1 cellular context compared by ENCODE assay signal in the genomic region with DNA sequence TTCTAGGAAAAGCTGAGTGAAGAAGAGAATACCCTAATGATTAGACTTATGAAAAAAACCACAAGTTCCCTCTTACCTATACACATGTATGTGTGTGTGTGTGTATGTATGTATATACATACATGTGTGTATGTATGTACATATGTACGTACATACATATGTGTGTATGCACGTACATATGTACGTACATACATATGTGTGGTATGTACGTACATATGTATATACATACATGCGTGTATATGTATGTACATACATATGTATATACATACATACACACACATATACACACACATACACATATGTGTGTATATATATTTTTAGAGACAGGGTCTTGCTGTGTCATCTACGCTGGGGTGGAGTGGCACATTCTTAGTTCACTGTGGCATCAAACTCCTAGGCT.
TF ChIP-seq lines count a peak whose summit lies in the region.

No MANE protein-coding gene starts in this region.

TF ChIP-seq in K562, 482 proteins besides CTCF, POLR2A, EP300 and RAD21 (continued from another document and continues in another):
- TF ChIP-seq, protein P1, sequence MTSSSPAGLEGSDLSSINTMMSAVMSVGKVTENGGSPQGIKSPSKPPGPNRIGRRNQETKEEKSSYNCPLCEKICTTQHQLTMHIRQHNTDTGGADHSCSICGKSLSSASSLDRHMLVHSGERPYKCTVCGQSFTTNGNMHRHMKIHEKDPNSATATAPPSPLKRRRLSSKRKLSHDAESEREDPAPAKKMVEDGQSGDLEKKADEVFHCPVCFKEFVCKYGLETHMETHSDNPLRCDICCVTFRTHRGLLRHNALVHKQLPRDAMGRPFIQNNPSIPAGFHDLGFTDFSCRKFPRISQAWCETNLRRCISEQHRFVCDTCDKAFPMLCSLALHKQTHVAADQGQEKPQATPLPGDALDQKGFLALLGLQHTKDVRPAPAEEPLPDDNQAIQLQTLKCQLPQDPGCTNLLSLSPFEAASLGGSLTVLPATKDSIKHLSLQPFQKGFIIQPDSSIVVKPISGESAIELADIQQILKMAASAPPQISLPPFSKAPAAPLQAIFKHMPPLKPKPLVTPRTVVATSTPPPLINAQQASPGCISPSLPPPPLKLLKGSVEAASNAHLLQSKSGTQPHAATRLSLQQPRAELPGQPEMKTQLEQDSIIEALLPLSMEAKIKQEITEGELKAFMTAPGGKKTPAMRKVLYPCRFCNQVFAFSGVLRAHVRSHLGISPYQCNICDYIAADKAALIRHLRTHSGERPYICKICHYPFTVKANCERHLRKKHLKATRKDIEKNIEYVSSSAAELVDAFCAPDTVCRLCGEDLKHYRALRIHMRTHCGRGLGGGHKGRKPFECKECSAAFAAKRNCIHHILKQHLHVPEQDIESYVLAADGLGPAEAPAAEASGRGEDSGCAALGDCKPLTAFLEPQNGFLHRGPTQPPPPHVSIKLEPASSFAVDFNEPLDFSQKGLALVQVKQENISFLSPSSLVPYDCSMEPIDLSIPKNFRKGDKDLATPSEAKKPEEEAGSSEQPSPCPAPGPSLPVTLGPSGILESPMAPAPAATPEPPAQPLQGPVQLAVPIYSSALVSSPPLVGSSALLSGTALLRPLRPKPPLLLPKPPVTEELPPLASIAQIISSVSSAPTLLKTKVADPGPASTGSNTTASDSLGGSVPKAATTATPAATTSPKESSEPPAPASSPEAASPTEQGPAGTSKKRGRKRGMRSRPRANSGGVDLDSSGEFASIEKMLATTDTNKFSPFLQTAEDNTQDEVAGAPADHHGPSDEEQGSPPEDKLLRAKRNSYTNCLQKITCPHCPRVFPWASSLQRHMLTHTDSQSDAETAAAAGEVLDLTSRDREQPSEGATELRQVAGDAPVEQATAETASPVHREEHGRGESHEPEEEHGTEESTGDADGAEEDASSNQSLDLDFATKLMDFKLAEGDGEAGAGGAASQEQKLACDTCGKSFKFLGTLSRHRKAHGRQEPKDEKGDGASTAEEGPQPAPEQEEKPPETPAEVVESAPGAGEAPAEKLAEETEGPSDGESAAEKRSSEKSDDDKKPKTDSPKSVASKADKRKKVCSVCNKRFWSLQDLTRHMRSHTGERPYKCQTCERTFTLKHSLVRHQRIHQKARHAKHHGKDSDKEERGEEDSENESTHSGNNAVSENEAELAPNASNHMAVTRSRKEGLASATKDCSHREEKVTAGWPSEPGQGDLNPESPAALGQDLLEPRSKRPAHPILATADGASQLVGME (CRISPR knock-in tag; IDR thresholded peaks at IDR 0.05), result peak; percentile 73; the same call in 1 of the 2 replicates
- TF ChIP-seq PHF20 (IDR thresholded peaks at IDR 0.05; ENCODE audit: partially characterized antibody) (peak; percentile 41), HDAC2 (IDR thresholded peaks at IDR 0.05) (no peak), SMARCB1 (IDR thresholded peaks at IDR 0.05; ENCODE audit: insufficient read length, low read depth) (no peak), NRF1 (conservative IDR thresholded peaks at IDR 0.05 in 1 of 2, IDR thresholded peaks at IDR 0.05 in 1 of 2) (no peak), PPARD (CRISPR knock-in tag; IDR thresholded peaks at IDR 0.05) (peak; percentile 70; the same call in 1 of the 2 replicates), ATF1 (CRISPR knock-in tag; IDR thresholded peaks at IDR 0.05) (no peak), ATF1 (tag; IDR thresholded peaks at IDR 0.05) (no peak), ADNP (tag; IDR thresholded peaks at IDR 0.05) (no peak), HSF4 (CRISPR knock-in tag; IDR thresholded peaks at IDR 0.05; ENCODE audit: borderline replicate concordance) (no peak), ZNF79 (CRISPR knock-in tag; IDR thresholded peaks at IDR 0.05; ENCODE audit: low read depth) (no peak), SOX6 (IDR thresholded peaks at IDR 0.05) (no peak), NCOA4 (IDR thresholded peaks at IDR 0.05; ENCODE audit: partially characterized antibody) (no peak), MCM2 (IDR thresholded peaks at IDR 0.05; ENCODE audit: low read depth) (no peak), TEAD2 (tag; IDR thresholded peaks at IDR 0.05) (no peak)
- TF ChIP-seq, protein P2, sequence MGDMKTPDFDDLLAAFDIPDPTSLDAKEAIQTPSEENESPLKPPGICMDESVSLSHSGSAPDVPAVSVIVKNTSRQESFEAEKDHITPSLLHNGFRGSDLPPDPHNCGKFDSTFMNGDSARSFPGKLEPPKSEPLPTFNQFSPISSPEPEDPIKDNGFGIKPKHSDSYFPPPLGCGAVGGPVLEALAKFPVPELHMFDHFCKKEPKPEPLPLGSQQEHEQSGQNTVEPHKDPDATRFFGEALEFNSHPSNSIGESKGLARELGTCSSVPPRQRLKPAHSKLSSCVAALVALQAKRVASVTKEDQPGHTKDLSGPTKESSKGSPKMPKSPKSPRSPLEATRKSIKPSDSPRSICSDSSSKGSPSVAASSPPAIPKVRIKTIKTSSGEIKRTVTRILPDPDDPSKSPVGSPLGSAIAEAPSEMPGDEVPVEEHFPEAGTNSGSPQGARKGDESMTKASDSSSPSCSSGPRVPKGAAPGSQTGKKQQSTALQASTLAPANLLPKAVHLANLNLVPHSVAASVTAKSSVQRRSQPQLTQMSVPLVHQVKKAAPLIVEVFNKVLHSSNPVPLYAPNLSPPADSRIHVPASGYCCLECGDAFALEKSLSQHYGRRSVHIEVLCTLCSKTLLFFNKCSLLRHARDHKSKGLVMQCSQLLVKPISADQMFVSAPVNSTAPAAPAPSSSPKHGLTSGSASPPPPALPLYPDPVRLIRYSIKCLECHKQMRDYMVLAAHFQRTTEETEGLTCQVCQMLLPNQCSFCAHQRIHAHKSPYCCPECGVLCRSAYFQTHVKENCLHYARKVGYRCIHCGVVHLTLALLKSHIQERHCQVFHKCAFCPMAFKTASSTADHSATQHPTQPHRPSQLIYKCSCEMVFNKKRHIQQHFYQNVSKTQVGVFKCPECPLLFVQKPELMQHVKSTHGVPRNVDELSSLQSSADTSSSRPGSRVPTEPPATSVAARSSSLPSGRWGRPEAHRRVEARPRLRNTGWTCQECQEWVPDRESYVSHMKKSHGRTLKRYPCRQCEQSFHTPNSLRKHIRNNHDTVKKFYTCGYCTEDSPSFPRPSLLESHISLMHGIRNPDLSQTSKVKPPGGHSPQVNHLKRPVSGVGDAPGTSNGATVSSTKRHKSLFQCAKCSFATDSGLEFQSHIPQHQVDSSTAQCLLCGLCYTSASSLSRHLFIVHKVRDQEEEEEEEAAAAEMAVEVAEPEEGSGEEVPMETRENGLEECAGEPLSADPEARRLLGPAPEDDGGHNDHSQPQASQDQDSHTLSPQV (IDR thresholded peaks at IDR 0.05), result no peak
- TF ChIP-seq, protein P3, sequence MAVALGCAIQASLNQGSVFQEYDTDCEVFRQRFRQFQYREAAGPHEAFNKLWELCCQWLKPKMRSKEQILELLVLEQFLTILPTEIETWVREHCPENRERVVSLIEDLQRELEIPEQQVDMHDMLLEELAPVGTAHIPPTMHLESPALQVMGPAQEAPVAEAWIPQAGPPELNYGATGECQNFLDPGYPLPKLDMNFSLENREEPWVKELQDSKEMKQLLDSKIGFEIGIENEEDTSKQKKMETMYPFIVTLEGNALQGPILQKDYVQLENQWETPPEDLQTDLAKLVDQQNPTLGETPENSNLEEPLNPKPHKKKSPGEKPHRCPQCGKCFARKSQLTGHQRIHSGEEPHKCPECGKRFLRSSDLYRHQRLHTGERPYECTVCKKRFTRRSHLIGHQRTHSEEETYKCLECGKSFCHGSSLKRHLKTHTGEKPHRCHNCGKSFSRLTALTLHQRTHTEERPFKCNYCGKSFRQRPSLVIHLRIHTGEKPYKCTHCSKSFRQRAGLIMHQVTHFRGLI (CRISPR knock-in tag; IDR thresholded peaks at IDR 0.05), result peak; percentile 54; the same call in 1 of the 2 replicates
- TF ChIP-seq, protein P4, sequence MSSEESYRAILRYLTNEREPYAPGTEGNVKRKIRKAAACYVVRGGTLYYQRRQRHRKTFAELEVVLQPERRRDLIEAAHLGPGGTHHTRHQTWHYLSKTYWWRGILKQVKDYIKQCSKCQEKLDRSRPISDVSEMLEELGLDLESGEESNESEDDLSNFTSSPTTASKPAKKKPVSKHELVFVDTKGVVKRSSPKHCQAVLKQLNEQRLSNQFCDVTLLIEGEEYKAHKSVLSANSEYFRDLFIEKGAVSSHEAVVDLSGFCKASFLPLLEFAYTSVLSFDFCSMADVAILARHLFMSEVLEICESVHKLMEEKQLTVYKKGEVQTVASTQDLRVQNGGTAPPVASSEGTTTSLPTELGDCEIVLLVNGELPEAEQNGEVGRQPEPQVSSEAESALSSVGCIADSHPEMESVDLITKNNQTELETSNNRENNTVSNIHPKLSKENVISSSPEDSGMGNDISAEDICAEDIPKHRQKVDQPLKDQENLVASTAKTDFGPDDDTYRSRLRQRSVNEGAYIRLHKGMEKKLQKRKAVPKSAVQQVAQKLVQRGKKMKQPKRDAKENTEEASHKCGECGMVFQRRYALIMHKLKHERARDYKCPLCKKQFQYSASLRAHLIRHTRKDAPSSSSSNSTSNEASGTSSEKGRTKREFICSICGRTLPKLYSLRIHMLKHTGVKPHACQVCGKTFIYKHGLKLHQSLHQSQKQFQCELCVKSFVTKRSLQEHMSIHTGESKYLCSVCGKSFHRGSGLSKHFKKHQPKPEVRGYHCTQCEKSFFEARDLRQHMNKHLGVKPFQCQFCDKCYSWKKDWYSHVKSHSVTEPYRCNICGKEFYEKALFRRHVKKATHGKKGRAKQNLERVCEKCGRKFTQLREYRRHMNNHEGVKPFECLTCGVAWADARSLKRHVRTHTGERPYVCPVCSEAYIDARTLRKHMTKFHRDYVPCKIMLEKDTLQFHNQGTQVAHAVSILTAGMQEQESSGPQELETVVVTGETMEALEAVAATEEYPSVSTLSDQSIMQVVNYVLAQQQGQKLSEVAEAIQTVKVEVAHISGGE (CRISPR knock-in tag; IDR thresholded peaks at IDR 0.05), result peak in 1 of 3 experiments; percentile 73; a peak in 2 of 6 replicates
- TF ChIP-seq, protein P5, sequence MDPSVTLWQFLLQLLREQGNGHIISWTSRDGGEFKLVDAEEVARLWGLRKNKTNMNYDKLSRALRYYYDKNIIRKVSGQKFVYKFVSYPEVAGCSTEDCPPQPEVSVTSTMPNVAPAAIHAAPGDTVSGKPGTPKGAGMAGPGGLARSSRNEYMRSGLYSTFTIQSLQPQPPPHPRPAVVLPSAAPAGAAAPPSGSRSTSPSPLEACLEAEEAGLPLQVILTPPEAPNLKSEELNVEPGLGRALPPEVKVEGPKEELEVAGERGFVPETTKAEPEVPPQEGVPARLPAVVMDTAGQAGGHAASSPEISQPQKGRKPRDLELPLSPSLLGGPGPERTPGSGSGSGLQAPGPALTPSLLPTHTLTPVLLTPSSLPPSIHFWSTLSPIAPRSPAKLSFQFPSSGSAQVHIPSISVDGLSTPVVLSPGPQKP (CRISPR knock-in tag; IDR thresholded peaks at IDR 0.05), result no peak
- TF ChIP-seq, protein P6, sequence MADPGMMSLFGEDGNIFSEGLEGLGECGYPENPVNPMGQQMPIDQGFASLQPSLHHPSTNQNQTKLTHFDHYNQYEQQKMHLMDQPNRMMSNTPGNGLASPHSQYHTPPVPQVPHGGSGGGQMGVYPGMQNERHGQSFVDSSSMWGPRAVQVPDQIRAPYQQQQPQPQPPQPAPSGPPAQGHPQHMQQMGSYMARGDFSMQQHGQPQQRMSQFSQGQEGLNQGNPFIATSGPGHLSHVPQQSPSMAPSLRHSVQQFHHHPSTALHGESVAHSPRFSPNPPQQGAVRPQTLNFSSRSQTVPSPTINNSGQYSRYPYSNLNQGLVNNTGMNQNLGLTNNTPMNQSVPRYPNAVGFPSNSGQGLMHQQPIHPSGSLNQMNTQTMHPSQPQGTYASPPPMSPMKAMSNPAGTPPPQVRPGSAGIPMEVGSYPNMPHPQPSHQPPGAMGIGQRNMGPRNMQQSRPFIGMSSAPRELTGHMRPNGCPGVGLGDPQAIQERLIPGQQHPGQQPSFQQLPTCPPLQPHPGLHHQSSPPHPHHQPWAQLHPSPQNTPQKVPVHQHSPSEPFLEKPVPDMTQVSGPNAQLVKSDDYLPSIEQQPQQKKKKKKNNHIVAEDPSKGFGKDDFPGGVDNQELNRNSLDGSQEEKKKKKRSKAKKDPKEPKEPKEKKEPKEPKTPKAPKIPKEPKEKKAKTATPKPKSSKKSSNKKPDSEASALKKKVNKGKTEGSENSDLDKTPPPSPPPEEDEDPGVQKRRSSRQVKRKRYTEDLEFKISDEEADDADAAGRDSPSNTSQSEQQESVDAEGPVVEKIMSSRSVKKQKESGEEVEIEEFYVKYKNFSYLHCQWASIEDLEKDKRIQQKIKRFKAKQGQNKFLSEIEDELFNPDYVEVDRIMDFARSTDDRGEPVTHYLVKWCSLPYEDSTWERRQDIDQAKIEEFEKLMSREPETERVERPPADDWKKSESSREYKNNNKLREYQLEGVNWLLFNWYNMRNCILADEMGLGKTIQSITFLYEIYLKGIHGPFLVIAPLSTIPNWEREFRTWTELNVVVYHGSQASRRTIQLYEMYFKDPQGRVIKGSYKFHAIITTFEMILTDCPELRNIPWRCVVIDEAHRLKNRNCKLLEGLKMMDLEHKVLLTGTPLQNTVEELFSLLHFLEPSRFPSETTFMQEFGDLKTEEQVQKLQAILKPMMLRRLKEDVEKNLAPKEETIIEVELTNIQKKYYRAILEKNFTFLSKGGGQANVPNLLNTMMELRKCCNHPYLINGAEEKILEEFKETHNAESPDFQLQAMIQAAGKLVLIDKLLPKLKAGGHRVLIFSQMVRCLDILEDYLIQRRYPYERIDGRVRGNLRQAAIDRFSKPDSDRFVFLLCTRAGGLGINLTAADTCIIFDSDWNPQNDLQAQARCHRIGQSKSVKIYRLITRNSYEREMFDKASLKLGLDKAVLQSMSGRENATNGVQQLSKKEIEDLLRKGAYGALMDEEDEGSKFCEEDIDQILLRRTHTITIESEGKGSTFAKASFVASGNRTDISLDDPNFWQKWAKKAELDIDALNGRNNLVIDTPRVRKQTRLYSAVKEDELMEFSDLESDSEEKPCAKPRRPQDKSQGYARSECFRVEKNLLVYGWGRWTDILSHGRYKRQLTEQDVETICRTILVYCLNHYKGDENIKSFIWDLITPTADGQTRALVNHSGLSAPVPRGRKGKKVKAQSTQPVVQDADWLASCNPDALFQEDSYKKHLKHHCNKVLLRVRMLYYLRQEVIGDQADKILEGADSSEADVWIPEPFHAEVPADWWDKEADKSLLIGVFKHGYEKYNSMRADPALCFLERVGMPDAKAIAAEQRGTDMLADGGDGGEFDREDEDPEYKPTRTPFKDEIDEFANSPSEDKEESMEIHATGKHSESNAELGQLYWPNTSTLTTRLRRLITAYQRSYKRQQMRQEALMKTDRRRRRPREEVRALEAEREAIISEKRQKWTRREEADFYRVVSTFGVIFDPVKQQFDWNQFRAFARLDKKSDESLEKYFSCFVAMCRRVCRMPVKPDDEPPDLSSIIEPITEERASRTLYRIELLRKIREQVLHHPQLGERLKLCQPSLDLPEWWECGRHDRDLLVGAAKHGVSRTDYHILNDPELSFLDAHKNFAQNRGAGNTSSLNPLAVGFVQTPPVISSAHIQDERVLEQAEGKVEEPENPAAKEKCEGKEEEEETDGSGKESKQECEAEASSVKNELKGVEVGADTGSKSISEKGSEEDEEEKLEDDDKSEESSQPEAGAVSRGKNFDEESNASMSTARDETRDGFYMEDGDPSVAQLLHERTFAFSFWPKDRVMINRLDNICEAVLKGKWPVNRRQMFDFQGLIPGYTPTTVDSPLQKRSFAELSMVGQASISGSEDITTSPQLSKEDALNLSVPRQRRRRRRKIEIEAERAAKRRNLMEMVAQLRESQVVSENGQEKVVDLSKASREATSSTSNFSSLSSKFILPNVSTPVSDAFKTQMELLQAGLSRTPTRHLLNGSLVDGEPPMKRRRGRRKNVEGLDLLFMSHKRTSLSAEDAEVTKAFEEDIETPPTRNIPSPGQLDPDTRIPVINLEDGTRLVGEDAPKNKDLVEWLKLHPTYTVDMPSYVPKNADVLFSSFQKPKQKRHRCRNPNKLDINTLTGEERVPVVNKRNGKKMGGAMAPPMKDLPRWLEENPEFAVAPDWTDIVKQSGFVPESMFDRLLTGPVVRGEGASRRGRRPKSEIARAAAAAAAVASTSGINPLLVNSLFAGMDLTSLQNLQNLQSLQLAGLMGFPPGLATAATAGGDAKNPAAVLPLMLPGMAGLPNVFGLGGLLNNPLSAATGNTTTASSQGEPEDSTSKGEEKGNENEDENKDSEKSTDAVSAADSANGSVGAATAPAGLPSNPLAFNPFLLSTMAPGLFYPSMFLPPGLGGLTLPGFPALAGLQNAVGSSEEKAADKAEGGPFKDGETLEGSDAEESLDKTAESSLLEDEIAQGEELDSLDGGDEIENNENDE (IDR thresholded peaks at IDR 0.05; ENCODE audit: low read depth, low read length), result no peak
